ENCODE assay signal across 2 cellular contexts in the genomic region with DNA sequence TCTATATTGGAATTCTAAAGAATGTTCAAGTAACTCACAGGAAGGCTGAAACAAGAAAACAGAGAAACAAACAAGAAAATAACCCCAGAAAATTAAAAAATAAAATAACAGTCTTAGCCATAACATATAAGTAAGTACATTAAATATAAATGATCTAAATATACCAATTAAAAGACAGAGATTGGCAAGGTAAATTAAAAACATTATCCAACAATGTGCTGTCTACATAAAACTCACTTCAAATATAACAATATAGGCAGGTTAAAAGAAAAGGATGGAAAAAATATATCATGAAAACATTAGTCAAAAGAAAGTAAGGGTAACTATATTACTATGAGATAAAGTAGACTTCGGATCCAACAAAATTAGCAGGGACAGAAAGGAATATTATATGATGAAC.
A peak's percentile ranks its signal among the peaks of the same experiment; 100 is the strongest.
TF ChIP-seq lines count a peak whose summit lies in the region.

No MANE protein-coding gene starts in this region.

TF ChIP-seq in HEK293, 187 proteins besides CTCF, POLR2A, EP300 and RAD21 (continued from another document):
- 0 out of 2 replicates have a peak, but pooled peaks have one; percentile 24 for TF ChIP-seq ZNF146 (tag by site-specific recombination; IDR thresholded peaks at IDR 0.05)
- TF ChIP-seq, protein P1, sequence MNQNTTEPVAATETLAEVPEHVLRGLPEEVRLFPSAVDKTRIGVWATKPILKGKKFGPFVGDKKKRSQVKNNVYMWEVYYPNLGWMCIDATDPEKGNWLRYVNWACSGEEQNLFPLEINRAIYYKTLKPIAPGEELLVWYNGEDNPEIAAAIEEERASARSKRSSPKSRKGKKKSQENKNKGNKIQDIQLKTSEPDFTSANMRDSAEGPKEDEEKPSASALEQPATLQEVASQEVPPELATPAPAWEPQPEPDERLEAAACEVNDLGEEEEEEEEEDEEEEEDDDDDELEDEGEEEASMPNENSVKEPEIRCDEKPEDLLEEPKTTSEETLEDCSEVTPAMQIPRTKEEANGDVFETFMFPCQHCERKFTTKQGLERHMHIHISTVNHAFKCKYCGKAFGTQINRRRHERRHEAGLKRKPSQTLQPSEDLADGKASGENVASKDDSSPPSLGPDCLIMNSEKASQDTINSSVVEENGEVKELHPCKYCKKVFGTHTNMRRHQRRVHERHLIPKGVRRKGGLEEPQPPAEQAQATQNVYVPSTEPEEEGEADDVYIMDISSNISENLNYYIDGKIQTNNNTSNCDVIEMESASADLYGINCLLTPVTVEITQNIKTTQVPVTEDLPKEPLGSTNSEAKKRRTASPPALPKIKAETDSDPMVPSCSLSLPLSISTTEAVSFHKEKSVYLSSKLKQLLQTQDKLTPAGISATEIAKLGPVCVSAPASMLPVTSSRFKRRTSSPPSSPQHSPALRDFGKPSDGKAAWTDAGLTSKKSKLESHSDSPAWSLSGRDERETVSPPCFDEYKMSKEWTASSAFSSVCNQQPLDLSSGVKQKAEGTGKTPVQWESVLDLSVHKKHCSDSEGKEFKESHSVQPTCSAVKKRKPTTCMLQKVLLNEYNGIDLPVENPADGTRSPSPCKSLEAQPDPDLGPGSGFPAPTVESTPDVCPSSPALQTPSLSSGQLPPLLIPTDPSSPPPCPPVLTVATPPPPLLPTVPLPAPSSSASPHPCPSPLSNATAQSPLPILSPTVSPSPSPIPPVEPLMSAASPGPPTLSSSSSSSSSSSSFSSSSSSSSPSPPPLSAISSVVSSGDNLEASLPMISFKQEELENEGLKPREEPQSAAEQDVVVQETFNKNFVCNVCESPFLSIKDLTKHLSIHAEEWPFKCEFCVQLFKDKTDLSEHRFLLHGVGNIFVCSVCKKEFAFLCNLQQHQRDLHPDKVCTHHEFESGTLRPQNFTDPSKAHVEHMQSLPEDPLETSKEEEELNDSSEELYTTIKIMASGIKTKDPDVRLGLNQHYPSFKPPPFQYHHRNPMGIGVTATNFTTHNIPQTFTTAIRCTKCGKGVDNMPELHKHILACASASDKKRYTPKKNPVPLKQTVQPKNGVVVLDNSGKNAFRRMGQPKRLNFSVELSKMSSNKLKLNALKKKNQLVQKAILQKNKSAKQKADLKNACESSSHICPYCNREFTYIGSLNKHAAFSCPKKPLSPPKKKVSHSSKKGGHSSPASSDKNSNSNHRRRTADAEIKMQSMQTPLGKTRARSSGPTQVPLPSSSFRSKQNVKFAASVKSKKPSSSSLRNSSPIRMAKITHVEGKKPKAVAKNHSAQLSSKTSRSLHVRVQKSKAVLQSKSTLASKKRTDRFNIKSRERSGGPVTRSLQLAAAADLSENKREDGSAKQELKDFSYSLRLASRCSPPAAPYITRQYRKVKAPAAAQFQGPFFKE (tag by site-specific recombination; IDR thresholded peaks at IDR 0.05; ENCODE audit: borderline replicate concordance): no peak

TF ChIP-seq in K562, 482 proteins besides CTCF, POLR2A, EP300 and RAD21 (continued from another document):
- TF ChIP-seq, protein P2, sequence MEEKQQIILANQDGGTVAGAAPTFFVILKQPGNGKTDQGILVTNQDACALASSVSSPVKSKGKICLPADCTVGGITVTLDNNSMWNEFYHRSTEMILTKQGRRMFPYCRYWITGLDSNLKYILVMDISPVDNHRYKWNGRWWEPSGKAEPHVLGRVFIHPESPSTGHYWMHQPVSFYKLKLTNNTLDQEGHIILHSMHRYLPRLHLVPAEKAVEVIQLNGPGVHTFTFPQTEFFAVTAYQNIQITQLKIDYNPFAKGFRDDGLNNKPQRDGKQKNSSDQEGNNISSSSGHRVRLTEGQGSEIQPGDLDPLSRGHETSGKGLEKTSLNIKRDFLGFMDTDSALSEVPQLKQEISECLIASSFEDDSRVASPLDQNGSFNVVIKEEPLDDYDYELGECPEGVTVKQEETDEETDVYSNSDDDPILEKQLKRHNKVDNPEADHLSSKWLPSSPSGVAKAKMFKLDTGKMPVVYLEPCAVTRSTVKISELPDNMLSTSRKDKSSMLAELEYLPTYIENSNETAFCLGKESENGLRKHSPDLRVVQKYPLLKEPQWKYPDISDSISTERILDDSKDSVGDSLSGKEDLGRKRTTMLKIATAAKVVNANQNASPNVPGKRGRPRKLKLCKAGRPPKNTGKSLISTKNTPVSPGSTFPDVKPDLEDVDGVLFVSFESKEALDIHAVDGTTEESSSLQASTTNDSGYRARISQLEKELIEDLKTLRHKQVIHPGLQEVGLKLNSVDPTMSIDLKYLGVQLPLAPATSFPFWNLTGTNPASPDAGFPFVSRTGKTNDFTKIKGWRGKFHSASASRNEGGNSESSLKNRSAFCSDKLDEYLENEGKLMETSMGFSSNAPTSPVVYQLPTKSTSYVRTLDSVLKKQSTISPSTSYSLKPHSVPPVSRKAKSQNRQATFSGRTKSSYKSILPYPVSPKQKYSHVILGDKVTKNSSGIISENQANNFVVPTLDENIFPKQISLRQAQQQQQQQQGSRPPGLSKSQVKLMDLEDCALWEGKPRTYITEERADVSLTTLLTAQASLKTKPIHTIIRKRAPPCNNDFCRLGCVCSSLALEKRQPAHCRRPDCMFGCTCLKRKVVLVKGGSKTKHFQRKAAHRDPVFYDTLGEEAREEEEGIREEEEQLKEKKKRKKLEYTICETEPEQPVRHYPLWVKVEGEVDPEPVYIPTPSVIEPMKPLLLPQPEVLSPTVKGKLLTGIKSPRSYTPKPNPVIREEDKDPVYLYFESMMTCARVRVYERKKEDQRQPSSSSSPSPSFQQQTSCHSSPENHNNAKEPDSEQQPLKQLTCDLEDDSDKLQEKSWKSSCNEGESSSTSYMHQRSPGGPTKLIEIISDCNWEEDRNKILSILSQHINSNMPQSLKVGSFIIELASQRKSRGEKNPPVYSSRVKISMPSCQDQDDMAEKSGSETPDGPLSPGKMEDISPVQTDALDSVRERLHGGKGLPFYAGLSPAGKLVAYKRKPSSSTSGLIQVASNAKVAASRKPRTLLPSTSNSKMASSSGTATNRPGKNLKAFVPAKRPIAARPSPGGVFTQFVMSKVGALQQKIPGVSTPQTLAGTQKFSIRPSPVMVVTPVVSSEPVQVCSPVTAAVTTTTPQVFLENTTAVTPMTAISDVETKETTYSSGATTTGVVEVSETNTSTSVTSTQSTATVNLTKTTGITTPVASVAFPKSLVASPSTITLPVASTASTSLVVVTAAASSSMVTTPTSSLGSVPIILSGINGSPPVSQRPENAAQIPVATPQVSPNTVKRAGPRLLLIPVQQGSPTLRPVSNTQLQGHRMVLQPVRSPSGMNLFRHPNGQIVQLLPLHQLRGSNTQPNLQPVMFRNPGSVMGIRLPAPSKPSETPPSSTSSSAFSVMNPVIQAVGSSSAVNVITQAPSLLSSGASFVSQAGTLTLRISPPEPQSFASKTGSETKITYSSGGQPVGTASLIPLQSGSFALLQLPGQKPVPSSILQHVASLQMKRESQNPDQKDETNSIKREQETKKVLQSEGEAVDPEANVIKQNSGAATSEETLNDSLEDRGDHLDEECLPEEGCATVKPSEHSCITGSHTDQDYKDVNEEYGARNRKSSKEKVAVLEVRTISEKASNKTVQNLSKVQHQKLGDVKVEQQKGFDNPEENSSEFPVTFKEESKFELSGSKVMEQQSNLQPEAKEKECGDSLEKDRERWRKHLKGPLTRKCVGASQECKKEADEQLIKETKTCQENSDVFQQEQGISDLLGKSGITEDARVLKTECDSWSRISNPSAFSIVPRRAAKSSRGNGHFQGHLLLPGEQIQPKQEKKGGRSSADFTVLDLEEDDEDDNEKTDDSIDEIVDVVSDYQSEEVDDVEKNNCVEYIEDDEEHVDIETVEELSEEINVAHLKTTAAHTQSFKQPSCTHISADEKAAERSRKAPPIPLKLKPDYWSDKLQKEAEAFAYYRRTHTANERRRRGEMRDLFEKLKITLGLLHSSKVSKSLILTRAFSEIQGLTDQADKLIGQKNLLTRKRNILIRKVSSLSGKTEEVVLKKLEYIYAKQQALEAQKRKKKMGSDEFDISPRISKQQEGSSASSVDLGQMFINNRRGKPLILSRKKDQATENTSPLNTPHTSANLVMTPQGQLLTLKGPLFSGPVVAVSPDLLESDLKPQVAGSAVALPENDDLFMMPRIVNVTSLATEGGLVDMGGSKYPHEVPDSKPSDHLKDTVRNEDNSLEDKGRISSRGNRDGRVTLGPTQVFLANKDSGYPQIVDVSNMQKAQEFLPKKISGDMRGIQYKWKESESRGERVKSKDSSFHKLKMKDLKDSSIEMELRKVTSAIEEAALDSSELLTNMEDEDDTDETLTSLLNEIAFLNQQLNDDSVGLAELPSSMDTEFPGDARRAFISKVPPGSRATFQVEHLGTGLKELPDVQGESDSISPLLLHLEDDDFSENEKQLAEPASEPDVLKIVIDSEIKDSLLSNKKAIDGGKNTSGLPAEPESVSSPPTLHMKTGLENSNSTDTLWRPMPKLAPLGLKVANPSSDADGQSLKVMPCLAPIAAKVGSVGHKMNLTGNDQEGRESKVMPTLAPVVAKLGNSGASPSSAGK (IDR thresholded peaks at IDR 0.05): no peak
